In the genomic region with DNA sequence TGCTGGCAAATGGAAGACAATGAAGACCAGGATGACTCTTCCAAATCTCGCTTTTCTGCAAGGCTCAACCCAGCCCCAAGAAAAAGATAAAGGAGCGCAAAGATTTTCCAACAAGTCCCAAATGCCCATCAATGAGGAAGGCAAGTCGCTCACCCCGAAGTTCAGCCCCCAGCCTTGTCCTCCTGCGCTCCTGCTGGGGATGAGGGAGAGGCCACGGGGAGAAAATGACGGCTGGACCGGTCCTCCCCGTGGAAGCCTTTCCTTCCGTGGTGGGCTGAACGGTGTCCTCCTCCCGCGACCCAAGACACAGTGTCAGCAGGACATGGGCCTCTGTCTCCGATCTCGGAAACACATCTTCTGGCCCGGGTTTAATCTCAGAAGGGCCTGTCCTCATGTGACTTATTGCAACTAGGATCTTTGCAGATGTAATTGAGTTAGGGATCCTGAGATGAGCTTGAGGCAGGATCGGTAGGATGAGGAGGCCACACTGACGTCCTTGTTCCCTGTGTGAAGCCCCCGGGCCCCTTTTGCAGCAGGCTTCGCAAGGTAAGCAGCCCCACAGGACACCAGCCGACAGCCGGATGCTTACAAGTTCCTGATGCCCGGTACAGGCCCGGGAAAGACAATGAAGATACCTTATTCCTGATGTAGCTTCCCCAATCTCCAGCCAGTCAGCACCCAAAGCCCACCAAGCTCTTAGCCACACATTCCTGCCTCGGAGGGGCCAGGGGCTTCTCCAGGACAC, we compare ENCODE assay signal across 2 cellular contexts.
TF ChIP-seq lines count a peak whose summit lies in the region.

No MANE protein-coding gene starts in this region.

TF ChIP-seq in HepG2, 621 proteins besides CTCF, POLR2A, EP300 and RAD21:
- TF ChIP-seq ZNF263 (CRISPR knock-in tag; IDR thresholded peaks at IDR 0.05) (0 out of 2 replicates have a peak, but pooled peaks have one; percentile 21), ZNF317 (CRISPR knock-in tag; IDR thresholded peaks at IDR 0.05) (no peak)

TF ChIP-seq in K562, 482 proteins besides CTCF, POLR2A, EP300 and RAD21:
- TF ChIP-seq TCFL5 (CRISPR knock-in tag; conservative IDR thresholded peaks at IDR 0.05) = no peak
- peak; percentile 31; the same call in 1 of the 2 replicates for TF ChIP-seq ZNF263 (CRISPR knock-in tag; IDR thresholded peaks at IDR 0.05; ENCODE audit: borderline replicate concordance)
- no peak for TF ChIP-seq ZNF134 (CRISPR knock-in tag; conservative IDR thresholded peaks at IDR 0.05)
- TF ChIP-seq KDM2B (CRISPR knock-in tag; IDR thresholded peaks at IDR 0.05) = no peak
TF ChIP-seq in K562: peak in this region for 1.
